In genomic region chr12:86104087-86104486, GRCh38 we compare ENCODE assay signal across 28 cellular contexts.
"Had no signal": no experiment of that assay in that cellular context is flagged by ENCODE, and none has a peak within 500 bp of the region (broad histone marks: within the 10 kb centered on the region; RNA-seq: fewer than 3 reads in every experiment).

No MANE protein-coding gene starts in this region.

- H3K36me3 Mint-ChIP-seq: activated CD4-positive, alpha-beta memory T cell treated with anti-CD3 and anti-CD28 coated beads for 36 hours; activated naive CD4-positive, alpha-beta T cell treated with anti-CD3 and anti-CD28 coated beads, Interleukin-2, amount 10 ng/mL, durations not matched to agents 7 days and 5 days; activated naive CD4-positive, alpha-beta T cell treated with anti-CD3 and anti-CD28 coated beads, Interleukin-2, amount 50 U/mL, for 72 hours; activated naive CD8-positive, alpha-beta T cell treated with anti-CD3 and anti-CD28 coated beads, Interleukin-2, amount 10 ng/mL, durations not matched to agents 7 days and 5 days; brain had no signal

- DNase-seq: activated B cell treated with CpG ODN at 0.5 μM for 24 hours; activated CD4-positive, alpha-beta memory T cell treated with anti-CD3 and anti-CD28 coated beads for 36 hours; activated CD4-positive, alpha-beta T cell treated with anti-CD3 and anti-CD28 coated beads for 48 hours; activated CD4-positive, alpha-beta T cell treated with anti-CD3 and anti-CD28 coated beads, Interleukin-2, amount 50 U/mL, for 1 hour; activated CD8-positive, alpha-beta memory T cell treated with anti-CD3 and anti-CD28 coated beads, Interleukin-2, amount 50 U/mL, for 48 hours; activated gamma-delta T cell; activated naive CD4-positive, alpha-beta T cell; activated naive CD4-positive, alpha-beta T cell treated with anti-CD3 and anti-CD28 coated beads, Interleukin-2, amount 10 ng/mL, durations not matched to agents 7 days and 5 days; activated naive CD8-positive, alpha-beta T cell treated with anti-CD3 and anti-CD28 coated beads, Interleukin-2, amount 10 ng/mL, durations not matched to agents 7 days and 5 days; activated T-cell treated with anti-CD3 and anti-CD28 coated beads for 4 hours; activated T-cell treated with anti-CD3 and anti-CD28 coated beads, Interleukin-2, amount 50 U/mL, for 24 hours; activated T-cell treated with anti-CD3 and anti-CD28 coated beads, Interleukin-2, amount 50 U/mL, for 72 hours; caudate nucleus; cortex of kidney; dermis blood vessel endothelial cell; effector CD4-positive, alpha-beta T cell; effector memory CD8-positive, alpha-beta T cell; esophagus squamous epithelium; head of caudate nucleus; T-helper 1 cell; T-helper 17 cell; T1000; WERI-Rb-1 had no signal

- H3K4me1 ChIP-seq: ascending aorta, esophagus squamous epithelium had no signal

- H3K4me1 Mint-ChIP-seq: activated B cell treated with CpG ODN at 0.5 μM for 24 hours; activated naive CD4-positive, alpha-beta T cell treated with anti-CD3 and anti-CD28 coated beads, Interleukin-2, amount 10 ng/mL, durations not matched to agents 7 days and 5 days; activated naive CD8-positive, alpha-beta T cell treated with anti-CD3 and anti-CD28 coated beads, Interleukin-2, amount 10 ng/mL, durations not matched to agents 7 days and 5 days; T-helper 17 cell had no signal

- H3K27ac ChIP-seq: ascending aorta, epithelial cell of prostate, esophagus squamous epithelium, WERI-Rb-1 had no signal

- H3K4me3 Mint-ChIP-seq: activated B cell treated with CpG ODN at 0.5 μM for 24 hours; activated CD4-positive, alpha-beta memory T cell treated with anti-CD3 and anti-CD28 coated beads for 36 hours; activated naive CD4-positive, alpha-beta T cell treated with anti-CD3 and anti-CD28 coated beads, Interleukin-2, amount 10 ng/mL, durations not matched to agents 7 days and 5 days; activated naive CD8-positive, alpha-beta T cell treated with anti-CD3 and anti-CD28 coated beads, Interleukin-2, amount 10 ng/mL, durations not matched to agents 7 days and 5 days; activated T-cell treated with anti-CD3 and anti-CD28 coated beads, Interleukin-2, amount 50 U/mL, for 24 hours; activated T-cell treated with anti-CD3 and anti-CD28 coated beads, Interleukin-2, amount 50 U/mL, for 72 hours; brain; effector memory CD8-positive, alpha-beta T cell; T-helper 17 cell; T-helper 2 cell treated with Interferon-gamma antibody and Interleukin-4, amounts not matched to agents 5 μg/mL and 100 μg/mL, for 36 hours had no signal

- H3K36me3 ChIP-seq: ascending aorta, esophagus squamous epithelium, WERI-Rb-1 had no signal

- H3K9me3 Mint-ChIP-seq: activated B cell treated with CpG ODN at 0.5 μM for 24 hours; activated naive CD8-positive, alpha-beta T cell treated with anti-CD3 and anti-CD28 coated beads, Interleukin-2, amount 10 ng/mL, durations not matched to agents 7 days and 5 days; activated T-cell treated with anti-CD3 and anti-CD28 coated beads, Interleukin-2, amount 50 U/mL, for 24 hours; brain; T-helper 2 cell treated with Interferon-gamma antibody and Interleukin-4, amounts not matched to agents 5 μg/mL and 100 μg/mL, for 36 hours had no signal

- H3K9me3 ChIP-seq: ascending aorta, esophagus squamous epithelium had no signal

- H3K4me3 ChIP-seq: ascending aorta, esophagus squamous epithelium had no signal

- H3K27me3 ChIP-seq: ascending aorta, esophagus squamous epithelium had no signal

- H3K27ac Mint-ChIP-seq: activated B cell treated with CpG ODN at 0.5 μM for 24 hours; activated CD4-positive, alpha-beta memory T cell treated with anti-CD3 and anti-CD28 coated beads for 36 hours; activated naive CD4-positive, alpha-beta T cell treated with anti-CD3 and anti-CD28 coated beads, Interleukin-2, amount 10 ng/mL, durations not matched to agents 7 days and 5 days; activated naive CD4-positive, alpha-beta T cell treated with anti-CD3 and anti-CD28 coated beads, Interleukin-2, amount 50 U/mL, for 72 hours; activated naive CD8-positive, alpha-beta T cell treated with anti-CD3 and anti-CD28 coated beads, Interleukin-2, amount 10 ng/mL, durations not matched to agents 7 days and 5 days; activated T-cell treated with anti-CD3 and anti-CD28 coated beads, Interleukin-2, amount 50 U/mL, for 24 hours; activated T-cell treated with anti-CD3 and anti-CD28 coated beads, Interleukin-2, amount 50 U/mL, for 72 hours; brain; effector memory CD8-positive, alpha-beta T cell; T-helper 17 cell; T-helper 2 cell treated with Interferon-gamma antibody and Interleukin-4, amounts not matched to agents 5 μg/mL and 100 μg/mL, for 36 hours had no signal

- H3K27me3 Mint-ChIP-seq: activated B cell treated with CpG ODN at 0.5 μM for 24 hours; activated CD4-positive, alpha-beta memory T cell treated with anti-CD3 and anti-CD28 coated beads for 36 hours; activated naive CD4-positive, alpha-beta T cell treated with anti-CD3 and anti-CD28 coated beads, Interleukin-2, amount 10 ng/mL, durations not matched to agents 7 days and 5 days; activated naive CD8-positive, alpha-beta T cell treated with anti-CD3 and anti-CD28 coated beads, Interleukin-2, amount 10 ng/mL, durations not matched to agents 7 days and 5 days; activated T-cell treated with anti-CD3 and anti-CD28 coated beads, Interleukin-2, amount 50 U/mL, for 24 hours; brain; effector memory CD8-positive, alpha-beta T cell; T-helper 17 cell had no signal
